Comparison of ENCODE assay signal across 3 cellular contexts in the genomic region with DNA sequence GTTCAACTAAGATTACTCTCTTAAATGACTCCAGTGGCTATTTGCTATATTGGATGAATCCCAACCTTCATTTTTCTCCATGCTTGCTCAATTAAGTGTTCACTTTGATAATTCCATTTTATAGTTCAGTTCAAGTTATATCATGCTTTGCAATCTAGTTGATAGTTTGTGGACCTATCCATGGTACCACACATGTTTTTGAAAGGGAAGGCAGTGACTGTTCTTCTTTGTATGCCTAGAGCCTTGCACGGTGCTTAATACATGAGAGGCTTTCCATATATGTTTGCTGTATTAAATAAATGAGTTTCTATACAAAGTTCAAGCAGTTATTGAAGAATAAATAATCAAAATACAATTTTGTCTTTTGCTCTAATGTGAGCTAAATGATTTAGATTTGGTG.
"Had no signal": no experiment of that assay in that cellular context is flagged by ENCODE, and none has a peak within 500 bp of the region (broad histone marks: within the 10 kb centered on the region; RNA-seq: fewer than 3 reads in every experiment).

No MANE protein-coding gene starts in this region.

- ATAC-seq: GM12878 had no signal

- H3K4me3 ChIP-seq: GM12878 had no signal

- DNase-seq: GDM1, GF-D8 had no signal
